Comparison of ENCODE assay signal across 23 cellular contexts in genomic region chr2:222598611-222599010, GRCh38.
"Had no signal": no experiment of that assay in that cellular context is flagged by ENCODE, and none has a peak within 500 bp of the region (broad histone marks: within the 10 kb centered on the region; RNA-seq: fewer than 3 reads in every experiment).

No MANE protein-coding gene starts in this region.

- H3K9me3 ChIP-seq: esophagus muscularis mucosa, heart left ventricle, thoracic aorta, tibial nerve, upper lobe of right lung, uterus had no signal

- H3K4me1 ChIP-seq: esophagus muscularis mucosa, heart left ventricle, neural progenitor cell, parathyroid adenoma, upper lobe of right lung, uterus had no signal

- ATAC-seq: heart left ventricle; left lobe of liver; natural killer cell treated with Interleukin-12 subunit alpha and Interleukin-12 subunit beta and Interleukin-15 and Interleukin-18, amount 100 ng/mL, for 72 hours; right cardiac atrium; stimulated activated memory B cell treated with anti-CD40 and anti-IgM and Interleukin-4, amounts not matched to agents 10 μg/mL and 1 μg/mL and 100 μg/mL, for 72 hours; stimulated activated naive CD8-positive, alpha-beta T cell treated with anti-CD3 and anti-CD28 coated beads, Interleukin-15, Interleukin-2, amounts not matched to agents 100 U/mL and 50 U/mL, for 24 hours; upper lobe of right lung had no signal

- H3K27ac ChIP-seq: esophagus muscularis mucosa, heart left ventricle, hepatocyte, parathyroid adenoma, thoracic aorta, tibial nerve, upper lobe of right lung, uterus had no signal

- H3K27me3 ChIP-seq: esophagus muscularis mucosa, heart left ventricle, hepatocyte, neural progenitor cell, tibial nerve, upper lobe of right lung, uterus had no signal

- H3K79me2 ChIP-seq: hepatocyte, parathyroid adenoma had no signal

- H3K4me2 ChIP-seq: hepatocyte, neural progenitor cell had no signal

- H3K9ac ChIP-seq: neural progenitor cell, parathyroid adenoma had no signal

- H3K36me3 ChIP-seq: uterus had no signal

- DNase-seq: central memory CD4-positive, alpha-beta T cell; dermis blood vessel endothelial cell; effector memory CD4-positive, alpha-beta T cell; heart left ventricle; kidney; naive B cell; right cardiac atrium; stimulated activated CD4-positive, alpha-beta T cell treated with anti-CD3 and anti-CD28 coated beads, Interleukin-2, amount 100 ng/mL, for 24 hours; stimulated activated CD4-positive, alpha-beta T cell treated with anti-CD3 and anti-CD28 coated beads, Interleukin-4, amount 100 ng/mL, for 24 hours; stimulated activated naive CD8-positive, alpha-beta T cell treated with anti-CD3 and anti-CD28 coated beads, Interleukin-15, Interleukin-2, amounts not matched to agents 100 U/mL and 50 U/mL, for 24 hours; substantia nigra; upper lobe of right lung; uterus had no signal

- H3K4me3 ChIP-seq: esophagus muscularis mucosa, heart left ventricle, hepatocyte, lung, neural progenitor cell, thoracic aorta, tibial nerve, upper lobe of right lung, uterus had no signal

- H2AFZ ChIP-seq: hepatocyte, neural progenitor cell, parathyroid adenoma had no signal
